ENCODE assay signal across 19 cellular contexts in the genomic region with DNA sequence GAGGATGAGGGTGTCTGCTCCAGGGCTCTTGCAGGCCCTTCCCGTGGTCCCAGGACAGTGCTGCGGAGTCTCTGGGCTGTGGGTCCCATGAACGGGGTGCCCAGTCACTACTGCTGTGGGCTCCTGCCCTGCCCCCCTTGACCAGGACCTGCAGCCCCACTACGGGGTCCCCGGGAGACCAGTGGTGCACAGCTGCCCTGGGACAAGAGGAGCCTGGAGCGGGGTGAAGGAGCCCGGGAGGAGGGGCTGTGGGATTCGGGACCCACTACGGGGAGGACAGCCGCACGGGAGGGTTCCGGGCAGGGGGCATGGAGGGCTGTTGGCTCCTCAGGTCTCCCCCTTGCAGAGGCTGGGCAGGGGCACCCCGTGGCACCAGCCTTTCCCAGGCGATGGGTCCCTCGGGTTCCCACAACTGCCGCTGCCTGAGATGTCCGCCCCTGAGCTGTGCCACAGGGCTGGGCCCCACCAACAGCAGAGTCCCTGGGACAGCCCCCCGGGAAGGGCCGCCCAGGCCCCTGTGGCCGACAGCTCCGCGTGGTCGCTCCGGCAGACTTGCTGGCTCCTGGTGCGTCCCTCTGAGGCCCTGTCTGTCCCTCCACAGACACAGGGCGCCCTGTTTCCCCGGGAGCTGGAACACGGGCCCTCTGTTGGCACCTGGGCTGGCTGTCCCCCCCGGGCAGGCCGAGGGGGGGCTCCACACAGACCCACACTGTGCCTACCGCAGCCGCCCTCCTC. TPM values are rescaled to one million over a fixed set of nuclear protein-coding genes. Genes with fewer than 3 reads are reported as not detected.
A peak's percentile ranks its signal among the peaks of the same experiment; 100 is the strongest.
DNase-seq lines count a peak whose midpoint lies in the region; ATAC-seq lines count a peak whose summit lies in the region.
"Had no signal": no experiment of that assay in that cellular context is flagged by ENCODE, and none has a peak within 500 bp of the region (broad histone marks: within the 10 kb centered on the region; RNA-seq: fewer than 3 reads in every experiment).

No MANE protein-coding gene starts in this region.

- peak; percentile 6 for ATAC-seq in left lobe of liver
- no peak for ATAC-seq in HG02623 (IDR thresholded peaks at IDR 0.05; ENCODE audit: unreplicated experiment)
- ATAC-seq in HG02678 (IDR thresholded peaks at IDR 0.05; ENCODE audit: unreplicated experiment), result no peak
- ATAC-seq: CD8-positive, alpha-beta T cell had no signal

- peak overlapping the region; percentile 29 for H3K27ac ChIP-seq in cingulate gyrus (ENCODE audit: low read depth, low read length)

- DNase-seq in C1 segment of cervical spinal cord (lab: John Stamatoyannopoulos, UW) (peak in 11 of 14 donors; percentile 6 to 84 (median 46)), left lobe of liver (ENCODE audit: low spot score) (no peak), putamen (ENCODE audit: low spot score) (peak; percentile 43), COR-L47 (lab: John Stamatoyannopoulos, UW) (no peak)
- DNase-seq: ACHN; CD8-positive, alpha-beta T cell; DND-41; GDM1; KG1; NCI-H1092 treated with DMSO at 0.1 percent for 48 hours; NCI-H1694 treated with DMSO at 0.1 percent for 48 hours; NCI-H446; NCI-H774; SHP77 had no signal

RNA-seq across cellular contexts. Expression of a gene that starts 52.1 kb away (rescaled TPM):
- total RNA-seq in left lobe of liver, result not detected
- total RNA-seq: B cell; CD8-positive, alpha-beta T cell; M059J had no signal

Comparison
In these comparisons a context has a peak if more than half of its experiments do, and no peak if none do; other contexts are left out.
1. DNase-seq: peak in C1 segment of cervical spinal cord (11 of 14) and putamen (single experiment); none in left lobe of liver (single experiment) and COR-L47 (single experiment).